20 cellular contexts compared by ENCODE assay signal in genomic region chr15:71167445-71168162, GRCh38. TPM values are rescaled to one million over a fixed set of nuclear protein-coding genes. Genes with fewer than 3 reads are reported as not detected.
"Had no signal": no experiment of that assay in that cellular context is flagged by ENCODE, and none has a peak within 500 bp of the region (broad histone marks: within the 10 kb centered on the region; RNA-seq: fewer than 3 reads in every experiment).

No MANE protein-coding gene starts in this region.

- H3K4me1 ChIP-seq: adrenal gland, esophagus squamous epithelium, pancreas, right lobe of liver had no signal

- H3K9me3 ChIP-seq: neutrophil, pancreas, right lobe of liver had no signal

- DNase-seq: activated CD4-positive, alpha-beta T cell treated with anti-CD3 and anti-CD28 coated beads, Interleukin-2, amount 10 ng/mL, durations not matched to agents 24 days and 14 days; activated CD8-positive, alpha-beta memory T cell treated with anti-CD3 and anti-CD28 coated beads, Interleukin-2, amount 10 ng/mL, durations not matched to agents 7 days and 5 days; activated CD8-positive, alpha-beta T cell treated with anti-CD3 and anti-CD28 coated beads for 36 hours; activated gamma-delta T cell treated with Interleukin-2 at 50 U/mL for 16 hours; activated T-cell treated with anti-CD3 and anti-CD28 coated beads for 4 hours; adrenal gland; brain microvascular endothelial cell; esophagus squamous epithelium; foreskin fibroblast; hypothalamus; pancreas; stimulated activated CD4-positive, alpha-beta T cell treated with anti-CD3 and anti-CD28 coated beads, Interleukin-2, amount 100 ng/mL, for 24 hours; SW 1271; T-helper 17 cell had no signal

- H3K4me3 ChIP-seq: adrenal gland, ascending aorta, coronary artery, esophagus squamous epithelium, pancreas, right lobe of liver, skin epidermis had no signal

- H3K27me3 ChIP-seq: adrenal gland, ascending aorta, brain microvascular endothelial cell, esophagus squamous epithelium, neutrophil, pancreas, right lobe of liver had no signal

- H3K36me3 ChIP-seq: adrenal gland, ascending aorta, esophagus squamous epithelium, neutrophil, pancreas, right lobe of liver had no signal

- H3K27ac ChIP-seq: adrenal gland, ascending aorta, brain microvascular endothelial cell, coronary artery, esophagus squamous epithelium, neutrophil, pancreas, right lobe of liver, skin epidermis had no signal

RNA-seq across cellular contexts. Expression of gene THSD4, which starts 52.3 kb away (rescaled TPM):
- total RNA-seq: activated CD4-positive, alpha-beta T cell treated with anti-CD3 and anti-CD28 coated beads, Interleukin-2, amount 10 ng/mL, durations not matched to agents 24 days and 14 days; activated CD8-positive, alpha-beta memory T cell treated with anti-CD3 and anti-CD28 coated beads, Interleukin-2, amount 10 ng/mL, durations not matched to agents 7 days and 5 days; activated CD8-positive, alpha-beta T cell treated with anti-CD3 and anti-CD28 coated beads for 36 hours; activated naive CD4-positive, alpha-beta T cell treated with anti-CD3 and anti-CD28 coated beads, Interleukin-2, amount 50 U/mL, for 72 hours; T-helper 17 cell had no signal
